8 cellular contexts compared by ENCODE assay signal in genomic region chr4:118850813-118851173, GRCh38. TPM values are rescaled to one million over a fixed set of nuclear protein-coding genes. Genes with fewer than 3 reads are reported as not detected.
DNase-seq lines count a peak whose midpoint lies in the region; ATAC-seq and TF ChIP-seq lines count a peak whose summit lies in the region.

No MANE protein-coding gene starts in this region.

- no peaks in the 10 kb centered on the region for H3K36me3 Mint-ChIP-seq in brain
- peaks cover 0 to 19% (median 18%) of the 10 kb centered on the region in 3 donors for H3K36me3 Mint-ChIP-seq in naive thymus-derived CD8-positive, alpha-beta T cell

- POLR2A ChIA-PET in naive thymus-derived CD8-positive, alpha-beta T cell (lab: Charles Lee): interaction anchor here (1.0 to 1.7 kb wide), 2 partner anchors 13 to 14 kb away, joined by 3 to 5 read pairs; partner anchors contain the start of gene SEC24D

- TF ChIP-seq CTCF in brain (conservative IDR thresholded peaks at IDR 0.05): no peak

- peak overlapping the region; percentile 14 to 83 (median 62) for H3K4me3 Mint-ChIP-seq in brain
- peak overlapping the region; percentile 87 to 98 (median 92) for H3K4me3 Mint-ChIP-seq in naive thymus-derived CD8-positive, alpha-beta T cell

- peaks cover 11% of the 10 kb centered on the region for H3K4me1 Mint-ChIP-seq in brain
- H3K4me1 Mint-ChIP-seq in naive thymus-derived CD8-positive, alpha-beta T cell: peaks cover 9 to 27% (median 18%) of the 10 kb centered on the region in 4 donors

- H3K9me3 Mint-ChIP-seq in brain: no peaks in the 10 kb centered on the region
- peaks cover 0 to 14% (median 3%) of the 10 kb centered on the region in 9 donors for H3K9me3 Mint-ChIP-seq in naive thymus-derived CD8-positive, alpha-beta T cell

- peaks cover 4% of the 10 kb centered on the region for H3K27me3 Mint-ChIP-seq in brain
- peaks cover 0 to 9% (median 3%) of the 10 kb centered on the region in 5 donors for H3K27me3 Mint-ChIP-seq in naive thymus-derived CD8-positive, alpha-beta T cell

- H3K27ac Mint-ChIP-seq in brain: peak overlapping the region in 1 of 5 experiments; percentile 17
- H3K27ac Mint-ChIP-seq in naive thymus-derived CD8-positive, alpha-beta T cell: peak overlapping the region; percentile 92 to 98 (median 96)

- no peak for DNase-seq in naive thymus-derived CD8-positive, alpha-beta T cell
- DNase-seq in midbrain (lab: John Stamatoyannopoulos, UW) (no peak), SK-N-DZ (ENCODE audit: low spot score) (no peak), NCI-H1930 (lab: John Stamatoyannopoulos, UW) (no peak)
- no peak for DNase-seq in stimulated activated CD4-positive, alpha-beta T cell treated with anti-CD3 and anti-CD28 coated beads, Interleukin-4, amount 100 ng/mL, for 4 hours

- ATAC-seq in GM19395 (IDR thresholded peaks at IDR 0.05; ENCODE audit: unreplicated experiment): peak; percentile 41
- ATAC-seq in HG03039 (IDR thresholded peaks at IDR 0.05; ENCODE audit: unreplicated experiment): peak; percentile 24
- ATAC-seq in naive thymus-derived CD8-positive, alpha-beta T cell: peak; percentile 51 to 55

RNA-seq across cellular contexts. Expression of gene SEC24D, which starts 14.9 kb away (rescaled TPM):
- polyA plus RNA-seq in brain (ENCODE audit: insufficient read depth, low read depth, low replicate concordance): 3.2 TPM
- total RNA-seq in naive thymus-derived CD8-positive, alpha-beta T cell: 10 to 100 TPM; 14.3 to 19.8 TPM
- 1 to 10 TPM; 7.2 to 9.8 (median 8.0) TPM for polyA plus RNA-seq in naive thymus-derived CD8-positive, alpha-beta T cell
- polyA plus RNA-seq in SK-N-DZ (2014; cell fraction: cytosol; rRNA removed): 18.2 and 20.5 TPM in 2 replicates
- polyA plus RNA-seq in SK-N-DZ (2014; cell fraction: nucleus; rRNA removed): 8.2 and 9.9 TPM in 2 replicates

RNA-seq across cellular contexts. Expression of gene SYNPO2, which starts 37.9 kb away (rescaled TPM):
- 2.6 TPM for polyA plus RNA-seq in brain (ENCODE audit: insufficient read depth, low read depth, low replicate concordance)
- total RNA-seq in naive thymus-derived CD8-positive, alpha-beta T cell: 1 to 10 TPM in 1 of 2 experiments, under 1 TPM in 1; 0.99 to 1.0 TPM
- under 1 TPM in 2 of 3 donors, not detected in 1; 0.15 to 0.31 TPM for polyA plus RNA-seq in naive thymus-derived CD8-positive, alpha-beta T cell
- polyA plus RNA-seq in SK-N-DZ (2014; cell fraction: cytosol; rRNA removed): 6.0 TPM in 2 replicates
- polyA plus RNA-seq in SK-N-DZ (2014; cell fraction: nucleus; rRNA removed): 4.6 and 5.4 TPM in 2 replicates
